9 cellular contexts compared by ENCODE assay signal in the genomic region with DNA sequence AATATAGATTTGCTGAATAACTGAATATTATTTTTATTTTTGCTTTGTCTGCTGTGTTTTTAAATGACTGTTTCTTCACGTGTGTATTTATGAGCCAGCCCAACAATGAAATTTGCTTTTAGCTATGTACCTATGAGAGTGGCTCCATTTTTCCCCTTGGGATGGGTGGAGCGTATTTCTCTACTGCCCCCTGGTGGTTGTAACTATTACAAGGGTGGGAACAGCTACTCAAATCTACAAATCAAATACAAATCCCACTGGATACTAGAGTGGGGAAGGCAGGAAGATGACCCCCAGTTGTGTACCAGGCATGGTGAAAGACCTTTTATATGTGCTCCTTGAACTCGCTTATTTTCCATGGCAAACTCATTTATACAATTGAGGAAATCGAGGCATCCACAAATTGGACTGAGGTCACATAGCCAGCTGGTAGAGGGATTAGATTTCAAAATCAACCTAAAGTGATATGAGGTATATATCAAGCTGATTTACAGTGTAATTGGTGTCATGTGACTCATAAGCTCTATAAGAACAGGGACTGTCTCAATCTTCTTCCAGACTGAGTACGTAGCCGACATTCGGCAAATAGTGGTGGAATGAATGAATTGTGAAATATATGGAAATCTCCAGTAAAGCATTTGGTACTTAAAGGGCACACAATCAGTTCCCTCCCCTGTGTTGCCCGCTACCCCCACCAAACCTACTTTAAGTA.
DNase-seq lines count a peak whose midpoint lies in the region; ATAC-seq, FAIRE-seq and TF ChIP-seq lines count a peak whose summit lies in the region.
"Had no signal": no experiment of that assay in that cellular context is flagged by ENCODE, and none has a peak within 500 bp of the region (broad histone marks: within the 10 kb centered on the region; RNA-seq: fewer than 3 reads in every experiment).

No MANE protein-coding gene starts in this region.

- POLR2A ChIA-PET in endothelial cell of umbilical vein (lab: Charles Lee), result interaction anchor here (0.7 to 1.3 kb wide), 2 partner anchors 41 to 44 kb away, joined by 3 to 23 read pairs; no protein-coding TSS in a partner anchor

- H3K27ac Mint-ChIP-seq in naive B cell, result no peak overlapping the region
- H3K27ac Mint-ChIP-seq in effector memory CD8-positive, alpha-beta T cell, result no peak overlapping the region
- H3K27ac Mint-ChIP-seq: dendritic cell treated with granulocyte-macrophage colony-stimulating factor and Interleukin-4, amounts not matched to agents 40 ng/mL and 50 ng/mL, for 4 days had no signal

- H3K4me2 ChIP-seq in KMS-11 (no peak overlapping the region), endothelial cell of umbilical vein (ENCODE audit: insufficient read depth, low read length) (no peak overlapping the region)

- no peaks in the 10 kb centered on the region for H3K4me1 Mint-ChIP-seq in naive B cell
- peaks cover 0 to 2% of the 10 kb centered on the region in 2 donors for H3K4me1 Mint-ChIP-seq in effector memory CD8-positive, alpha-beta T cell (ENCODE audit: low read depth in 2 of 2)

- peak; percentile 52 for FAIRE-seq in endothelial cell of umbilical vein (lab: Jason Lieb, UNC)

- TF ChIP-seq POLR2A in Peyer's patch (IDR thresholded peaks at IDR 0.05), result no peak
- TF ChIP-seq POLR2A in endothelial cell of umbilical vein (IDR thresholded peaks at IDR 0.05; ENCODE audit: low read depth, low read length), result no peak

- H3K9me3 ChIP-seq in Peyer's patch (no peaks in the 10 kb centered on the region), endothelial cell of umbilical vein (replicated peaks; ENCODE audit: control insufficient read depth, insufficient read depth, low read length) (no peaks in the 10 kb centered on the region)

- ATAC-seq in GM21786 (IDR thresholded peaks at IDR 0.05; ENCODE audit: unreplicated experiment), result peak; percentile 84
- no peak for ATAC-seq in naive B cell (ENCODE audit: low read depth in 2 of 2)
- no peak for ATAC-seq in effector memory CD8-positive, alpha-beta T cell (replicated peaks)

- CTCF ChIA-PET in endothelial cell of umbilical vein (lab: Charles Lee), result interaction anchor here (0.6 to 5.1 kb wide), 46 partner anchors 9 to 962 kb away, joined by 3 to 457 read pairs (median 4); partner anchors contain the start of gene VEPH1

- H4K20me1 ChIP-seq in KMS-11 (ENCODE audit: insufficient read depth) (no peaks in the 10 kb centered on the region), endothelial cell of umbilical vein (replicated peaks; ENCODE audit: control insufficient read depth, extremely low read depth, insufficient read depth, low read length) (no peaks in the 10 kb centered on the region)

- BruUV-seq in endothelial cell of umbilical vein (replicated peaks; lab: Mats Ljungman, UMichigan), result no TSS peak

- H3K4me3 Mint-ChIP-seq in naive B cell, result no peak overlapping the region
- no peak overlapping the region for H3K4me3 Mint-ChIP-seq in effector memory CD8-positive, alpha-beta T cell
- H3K4me3 Mint-ChIP-seq: dendritic cell treated with granulocyte-macrophage colony-stimulating factor and Interleukin-4, amounts not matched to agents 40 ng/mL and 50 ng/mL, for 4 days had no signal

- H3K27me3 ChIP-seq in KMS-11 (ENCODE audit: insufficient read depth, low read depth), result no peaks in the 10 kb centered on the region
- no peaks in the 10 kb centered on the region for H3K27me3 ChIP-seq in Peyer's patch
- no peaks in the 10 kb centered on the region for H3K27me3 ChIP-seq in endothelial cell of umbilical vein (ENCODE audit: control insufficient read depth in 2 of 2, insufficient read depth in 2 of 2, low read length in 2 of 2)

- intact Hi-C loops in endothelial cell of umbilical vein (cut with micrococcal nuclease), result loop anchor here (1.0 to 10.0 kb wide), 6 partner anchors 30 to 368 kb away; no protein-coding TSS in a partner anchor

- H3K4me3 ChIP-seq in KMS-11 (IDR thresholded peaks at IDR 0.05; ENCODE audit: insufficient read depth, low read depth, low read length), result no peak overlapping the region
- H3K4me3 ChIP-seq in Peyer's patch, result no peak overlapping the region
- no peak overlapping the region for H3K4me3 ChIP-seq in endothelial cell of umbilical vein (replicated peaks in 1 of 3; ENCODE audit: insufficient read depth in 1 of 3, low read depth in 1 of 3, low read length in 3 of 3)

- no peak overlapping the region for H2AFZ ChIP-seq in KMS-11 (ENCODE audit: low read depth)
- H2AFZ ChIP-seq in endothelial cell of umbilical vein (ENCODE audit: low read depth, low read length), result peak overlapping the region; percentile 19

- dilution Hi-C loops in endothelial cell of umbilical vein (cut with MboI; ENCODE audit: extremely low pct_ligation_motif_present, low sequenced_read_pairs), result no loop called here

- H3K79me2 ChIP-seq in KMS-11 (ENCODE audit: insufficient read depth, low read depth) (no peaks in the 10 kb centered on the region), endothelial cell of umbilical vein (ENCODE audit: control insufficient read depth, insufficient read depth, low read length) (no peaks in the 10 kb centered on the region)

- H3K27me3 Mint-ChIP-seq in naive B cell, result peaks cover 5 to 8% (median 5%) of the 10 kb centered on the region in 3 donors
- peaks cover 0 to 6% of the 10 kb centered on the region in 2 donors for H3K27me3 Mint-ChIP-seq in effector memory CD8-positive, alpha-beta T cell
- H3K27me3 Mint-ChIP-seq: dendritic cell treated with granulocyte-macrophage colony-stimulating factor and Interleukin-4, amounts not matched to agents 40 ng/mL and 50 ng/mL, for 4 days had no signal

- DNase-seq in activated T-cell treated with anti-CD3 and anti-CD28 coated beads, Interleukin-2, amount 50 U/mL, for 48 hours, result peak; percentile 20 to 22
- no peak for DNase-seq in activated T-cell treated with anti-CD3 and anti-CD28 coated beads, Interleukin-2, amount 50 U/mL, for 1 hour
- DNase-seq in Peyer's patch, result peak in 1 of 3 donors; percentile 67
- peak; percentile 83 for DNase-seq in endothelial cell of umbilical vein (ENCODE audit: low read depth, low spot score)
- peak; percentile 21 for DNase-seq in naive B cell
- DNase-seq in effector memory CD8-positive, alpha-beta T cell, result no peak

- H3K4me1 ChIP-seq in KMS-11 (ENCODE audit: low read depth, poor library complexity, severe bottlenecking), result no peaks in the 10 kb centered on the region
- H3K4me1 ChIP-seq in Peyer's patch, result no peaks in the 10 kb centered on the region
- H3K4me1 ChIP-seq in endothelial cell of umbilical vein (ENCODE audit: control insufficient read depth, extremely low read depth, insufficient read depth, low read length), result no peaks in the 10 kb centered on the region

- no peaks in the 10 kb centered on the region for H3K9me1 ChIP-seq in endothelial cell of umbilical vein (replicated peaks; ENCODE audit: control insufficient read depth, extremely low read depth, insufficient read depth, low read length)

- H3K36me3 ChIP-seq in KMS-11 (ENCODE audit: insufficient read depth) (no peaks in the 10 kb centered on the region), Peyer's patch (no peaks in the 10 kb centered on the region), endothelial cell of umbilical vein (ENCODE audit: control insufficient read depth in 2 of 2, extremely low read depth in 1 of 2, insufficient read depth in 2 of 2, low read length in 2 of 2) (no peaks in the 10 kb centered on the region)

- no peaks in the 10 kb centered on the region for H3K36me3 Mint-ChIP-seq in naive B cell
- H3K36me3 Mint-ChIP-seq in effector memory CD8-positive, alpha-beta T cell (ENCODE audit: insufficient read depth), result no peaks in the 10 kb centered on the region

- H3K9ac ChIP-seq in KMS-11 (no peak overlapping the region), endothelial cell of umbilical vein (replicated peaks; ENCODE audit: extremely low read depth, insufficient read depth, low read length) (no peak overlapping the region)

- no peaks in the 10 kb centered on the region for H3K9me3 Mint-ChIP-seq in naive B cell
- no peaks in the 10 kb centered on the region for H3K9me3 Mint-ChIP-seq in effector memory CD8-positive, alpha-beta T cell
- H3K9me3 Mint-ChIP-seq: dendritic cell treated with granulocyte-macrophage colony-stimulating factor and Interleukin-4, amounts not matched to agents 40 ng/mL and 50 ng/mL, for 4 days had no signal

- peak; percentile 98 for TF ChIP-seq CTCF in KMS-11 (conservative IDR thresholded peaks at IDR 0.05; ENCODE audit: low read depth, low read length)
- TF ChIP-seq CTCF in Peyer's patch (IDR thresholded peaks at IDR 0.05), result peak; percentile 28 to 63 (median 58)
- TF ChIP-seq CTCF in endothelial cell of umbilical vein (IDR thresholded peaks at IDR 0.05; ENCODE audit: extremely low read depth in 1 of 2, insufficient read depth in 1 of 2, low read depth in 1 of 2, low read length in 2 of 2), result peak; percentile 71 to 75

- H3K27ac ChIP-seq in KMS-11 (no peak overlapping the region), Peyer's patch (no peak overlapping the region), endothelial cell of umbilical vein (ENCODE audit: insufficient read depth, low read depth, low read length) (no peak overlapping the region)

TF ChIP-seq in endothelial cell of umbilical vein, 7 proteins besides CTCF, POLR2A, EP300 and RAD21:
- TF ChIP-seq GATA2 (IDR thresholded peaks at IDR 0.05; ENCODE audit: insufficient read depth, insufficient read length, low read depth, low read length), result no peak
- no peak for TF ChIP-seq FOS (IDR thresholded peaks at IDR 0.05; ENCODE audit: borderline replicate concordance, insufficient read depth, low read length)
- no peak for TF ChIP-seq MYC (IDR thresholded peaks at IDR 0.05; ENCODE audit: low read depth, low read length)
- no peak for TF ChIP-seq MAX (IDR thresholded peaks at IDR 0.05; ENCODE audit: insufficient read depth, insufficient read length)
- TF ChIP-seq JUN (IDR thresholded peaks at IDR 0.05; ENCODE audit: borderline replicate concordance, insufficient read depth, insufficient read length, low read depth), result no peak
- no peak for TF ChIP-seq EZH2 (IDR thresholded peaks at IDR 0.05; ENCODE audit: borderline replicate concordance, low read depth, low read length, severe bottlenecking)
- no peak for TF ChIP-seq POLR2AphosphoS5 (IDR thresholded peaks at IDR 0.05; ENCODE audit: insufficient read depth, low read depth, low read length)

Comparison
In these comparisons a context has a peak if more than half of its experiments do, and no peak if none do; other contexts are left out.
1. DNase-seq: peak in activated T-cell treated with anti-CD3 and anti-CD28 coated beads, Interleukin-2, amount 50 U/mL, for 48 hours (2 of 2), endothelial cell of umbilical vein (single experiment) and naive B cell (single experiment); none in activated T-cell treated with anti-CD3 and anti-CD28 coated beads, Interleukin-2, amount 50 U/mL, for 1 hour (single experiment) and effector memory CD8-positive, alpha-beta T cell (0 of 3).
2. Peak in every context shown above with its lines, with median percentiles within 50 percentile points of each other: CTCF ChIP-seq.